ENCODE assay signal across 12 cellular contexts in the genomic region with DNA sequence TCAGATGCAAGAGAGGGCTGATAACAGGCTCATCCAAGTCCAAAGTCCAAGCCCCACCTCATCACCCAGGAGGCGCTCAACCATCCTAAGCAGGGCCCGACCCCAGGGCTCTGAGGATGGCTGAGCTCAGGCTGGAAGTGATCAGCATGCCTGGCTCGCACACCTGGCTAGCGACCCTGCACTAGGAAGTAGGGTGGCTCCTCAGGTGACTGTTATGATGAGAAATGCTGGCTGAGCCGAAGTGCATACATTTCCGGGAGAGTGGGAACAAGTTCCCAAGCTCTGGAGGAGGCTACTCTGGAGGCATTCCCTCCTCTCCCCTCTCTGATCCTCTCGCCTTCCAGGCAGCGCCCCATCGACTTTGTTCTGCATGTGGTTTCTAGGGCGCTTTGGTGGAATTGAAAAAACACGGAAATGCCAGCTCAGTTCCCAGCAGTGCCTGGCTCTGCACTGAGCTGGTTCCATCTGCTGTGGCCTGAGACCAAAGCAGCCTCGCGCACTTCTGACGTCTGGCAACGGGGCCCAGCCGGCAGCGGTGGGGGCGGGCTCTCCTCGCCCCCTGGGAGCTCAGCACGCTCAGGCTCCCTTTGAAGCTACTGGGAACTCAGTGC.
DNase-seq lines count a peak whose midpoint lies in the region; ATAC-seq, FAIRE-seq and TF ChIP-seq lines count a peak whose summit lies in the region.
"Had no signal": no experiment of that assay in that cellular context is flagged by ENCODE, and none has a peak within 500 bp of the region (broad histone marks: within the 10 kb centered on the region; RNA-seq: fewer than 3 reads in every experiment).

No MANE protein-coding gene starts in this region.

- H3K79me2 ChIP-seq in HepG2 (ENCODE audit: insufficient read depth, low read length) = no peaks in the 10 kb centered on the region

- H3K4me2 ChIP-seq in HepG2 (ENCODE audit: low read depth, low read length) = no peak overlapping the region

- TF ChIP-seq RAD21 in HepG2 (CRISPR knock-in tag; IDR thresholded peaks at IDR 0.05) = no peak

- peaks cover 91% of the 10 kb centered on the region for H3K27me3 Mint-ChIP-seq in MCF 10A (ENCODE audit: insufficient read depth, unreplicated experiment)

- H3K9ac ChIP-seq in HepG2 (ENCODE audit: insufficient read depth, low read depth, low read length) = no peak overlapping the region

- no peak overlapping the region for H2AFZ ChIP-seq in HepG2 (ENCODE audit: low read length)

- no peaks in the 10 kb centered on the region for H3K4me1 Mint-ChIP-seq in MCF 10A (ENCODE audit: insufficient read depth, unreplicated experiment)

- H3K9me3 Mint-ChIP-seq in MCF 10A (ENCODE audit: unreplicated experiment) = peaks cover 12% of the 10 kb centered on the region

- CTCF ChIA-PET in MCF 10A (lab: Yijun Ruan, JAX) (interaction anchor here (1.2 to 2.1 kb wide), 3 partner anchors 13 to 208 kb away, joined by 4 to 6 read pairs (median 6); no protein-coding TSS in a partner anchor), HepG2 (lab: Yijun Ruan, JAX; ENCODE audit: low intra/inter-chr PET ratio, low total read pairs) (no interaction called here)

- TF ChIP-seq CTCF in breast epithelium (IDR thresholded peaks at IDR 0.05) = no peak
- no peak for TF ChIP-seq CTCF in MCF 10A (IDR thresholded peaks at IDR 0.05; ENCODE audit: unreplicated experiment)
- TF ChIP-seq CTCF in esophagus muscularis mucosa (IDR thresholded peaks at IDR 0.05) = no peak
- no peak for TF ChIP-seq CTCF in HepG2 (CRISPR knock-in tag; IDR thresholded peaks at IDR 0.05)
- TF ChIP-seq CTCF in upper lobe of right lung (IDR thresholded peaks at IDR 0.05) = no peak

- no peaks in the 10 kb centered on the region for H4K20me1 ChIP-seq in HepG2 (ENCODE audit: insufficient read depth, low read length)

- no peaks in the 10 kb centered on the region for H3K36me3 ChIP-seq in breast epithelium
- no peaks in the 10 kb centered on the region for H3K36me3 ChIP-seq in esophagus muscularis mucosa
- no peaks in the 10 kb centered on the region for H3K36me3 ChIP-seq in HepG2 (replicated peaks in 1 of 2; ENCODE audit: control insufficient read depth in 1 of 2, insufficient read depth in 2 of 2, low read length in 2 of 2)
- H3K36me3 ChIP-seq in upper lobe of right lung = no peaks in the 10 kb centered on the region

- ATAC-seq in HepG2 (no peak), upper lobe of right lung (peak; percentile 42), GM18517 (IDR thresholded peaks at IDR 0.05; ENCODE audit: unreplicated experiment) (no peak)
- ATAC-seq: activated CD8-positive, alpha-beta T cell treated with anti-CD3 and anti-CD28 coated beads, Interleukin-2, amount 10 ng/mL, durations not matched to agents 7 days and 5 days had no signal

- FAIRE-seq in HepG2 (lab: Jason Lieb, UNC) = no peak
- FAIRE-seq in GM12891 (lab: Jason Lieb, UNC) = no peak
- FAIRE-seq: bronchial epithelial cell, islet of Langerhans had no signal

- H3K9me3 ChIP-seq in breast epithelium = peaks cover 9 to 13% of the 10 kb centered on the region in 2 donors
- peaks cover 0 to 9% (median 8%) of the 10 kb centered on the region in 4 donors for H3K9me3 ChIP-seq in esophagus muscularis mucosa
- H3K9me3 ChIP-seq in HepG2 (ENCODE audit: low read length) = peaks cover 7% of the 10 kb centered on the region
- peaks cover 2% of the 10 kb centered on the region for H3K9me3 ChIP-seq in upper lobe of right lung

- H3K4me3 ChIP-seq in breast epithelium (no peak overlapping the region), esophagus muscularis mucosa (no peak overlapping the region), HepG2 (replicated peaks in 1 of 3; ENCODE audit: insufficient read depth in 1 of 3, low read depth in 2 of 3, low read length in 3 of 3) (no peak overlapping the region), upper lobe of right lung (no peak overlapping the region)

- WGBS in esophagus muscularis mucosa = 44% methylated on average over 14 of the region's 20 CpGs
- WGBS in HepG2 (ENCODE audit: low lambda C conversion rate) = 41% methylated on average over 16 of the region's 20 CpGs

- BruUV-seq in MCF 10A (replicated peaks; lab: Mats Ljungman, UMichigan) (no TSS peak), HepG2 (replicated peaks; lab: Mats Ljungman, UMichigan) (no TSS peak)

- POLR2A ChIA-PET in MCF 10A (lab: Yijun Ruan, JAX) = no interaction called here
- POLR2A ChIA-PET in HepG2 (lab: Yijun Ruan, JAX) = no interaction called here

- no peak overlapping the region for H3K4me3 Mint-ChIP-seq in MCF 10A (ENCODE audit: unreplicated experiment)
- H3K4me3 Mint-ChIP-seq: activated CD8-positive, alpha-beta T cell treated with anti-CD3 and anti-CD28 coated beads, Interleukin-2, amount 10 ng/mL, durations not matched to agents 7 days and 5 days had no signal

- H3K4me1 ChIP-seq in breast epithelium = no peaks in the 10 kb centered on the region
- H3K4me1 ChIP-seq in esophagus muscularis mucosa = peaks cover 8 to 41% (median 40%) of the 10 kb centered on the region in 4 donors
- no peaks in the 10 kb centered on the region for H3K4me1 ChIP-seq in HepG2 (ENCODE audit: insufficient read depth, low read length)
- no peaks in the 10 kb centered on the region for H3K4me1 ChIP-seq in upper lobe of right lung

- in situ Hi-C loops in HepG2 (cut with HindIII; ENCODE audit: extremely low pct_ligation_motif_present, low pct_unique_long_range_greater_than_20kb) = no loop called here

- peaks cover 5% of the 10 kb centered on the region for H3K36me3 Mint-ChIP-seq in MCF 10A (ENCODE audit: insufficient read depth, unreplicated experiment)

- H3K27me3 ChIP-seq in breast epithelium (peaks cover 0 to 26% of the 10 kb centered on the region in 2 donors), esophagus muscularis mucosa (no peaks in the 10 kb centered on the region), HepG2 (ENCODE audit: control insufficient read depth in 1 of 2, insufficient read depth in 2 of 2, low read length in 2 of 2) (peaks cover 11 to 29% of the 10 kb centered on the region in 2 experiments; a peak in 4 of 5 replicates), upper lobe of right lung (peaks cover 19% of the 10 kb centered on the region)

- no peak for TF ChIP-seq EP300 in esophagus muscularis mucosa (IDR thresholded peaks at IDR 0.05)
- TF ChIP-seq EP300 in HepG2 (IDR thresholded peaks at IDR 0.05; ENCODE audit: low read depth in 2 of 2, low read length in 2 of 2) = no peak
- TF ChIP-seq EP300 in HepG2 (CRISPR knock-in tag; IDR thresholded peaks at IDR 0.05; ENCODE audit: borderline replicate concordance) = no peak

- DNase-seq in breast epithelium (ENCODE audit: low spot score in 2 of 2) (peak; percentile 24 to 44), MCF 10A (ENCODE audit: unreplicated experiment) (no peak), esophagus muscularis mucosa (ENCODE audit: extremely low spot score) (no peak), HepG2 (ENCODE audit: low spot score) (no peak), upper lobe of right lung (peak; percentile 62), NCI-H1436 (lab: John Stamatoyannopoulos, UW) (no peak), GM12891 (ENCODE audit: insufficient read length, low spot score) (no peak)
- DNase-seq: activated CD8-positive, alpha-beta T cell treated with anti-CD3 and anti-CD28 coated beads, Interleukin-2, amount 10 ng/mL, durations not matched to agents 7 days and 5 days; NCI-H2029 had no signal

- H3K27ac Mint-ChIP-seq in MCF 10A (ENCODE audit: low read depth, unreplicated experiment) = no peak overlapping the region
- H3K27ac Mint-ChIP-seq: activated CD8-positive, alpha-beta T cell treated with anti-CD3 and anti-CD28 coated beads, Interleukin-2, amount 10 ng/mL, durations not matched to agents 7 days and 5 days had no signal

- TF ChIP-seq POLR2A in breast epithelium (IDR thresholded peaks at IDR 0.05) = no peak
- TF ChIP-seq POLR2A in esophagus muscularis mucosa (IDR thresholded peaks at IDR 0.05; ENCODE audit: low read depth) = no peak
- TF ChIP-seq POLR2A in HepG2 (IDR thresholded peaks at IDR 0.05; ENCODE audit: insufficient read depth in 1 of 2, low read depth in 2 of 2, low read length in 2 of 2) = no peak
- no peak for TF ChIP-seq POLR2A in GM12891 (IDR thresholded peaks at IDR 0.05; ENCODE audit: low read depth, low read length)

- peak overlapping the region in 1 of 2 donors; percentile 43 for H3K27ac ChIP-seq in breast epithelium
- peak overlapping the region; percentile 31 to 71 (median 49) for H3K27ac ChIP-seq in esophagus muscularis mucosa (replicated peaks in 1 of 4)
- H3K27ac ChIP-seq in HepG2 (ENCODE audit: extremely low read length, insufficient read depth, low read length) = no peak overlapping the region
- no peak overlapping the region for H3K27ac ChIP-seq in upper lobe of right lung

- intact Hi-C loops in breast epithelium (cut with DNase I; ENCODE audit: low total_unique reads) (no loop called here), MCF 10A (cut with micrococcal nuclease) (no loop called here), esophagus muscularis mucosa (cut with DNase I) (no loop called here), HepG2 (cut with micrococcal nuclease; ENCODE audit: unreplicated experiment) (no loop called here), upper lobe of right lung (cut with DNase I) (no loop called here)

TF ChIP-seq in HepG2, 621 proteins besides CTCF, POLR2A, EP300 and RAD21 (continues in another document):
- TF ChIP-seq HNF4A (CRISPR knock-in tag; IDR thresholded peaks at IDR 0.05) (peak; percentile 37), ZNF180 (CRISPR knock-in tag; IDR thresholded peaks at IDR 0.05; ENCODE audit: borderline replicate concordance, low read depth) (no peak), BHLHE40 (IDR thresholded peaks at IDR 0.05; ENCODE audit: low read length) (no peak)

TF ChIP-seq in GM12891, 5 proteins besides CTCF, POLR2A, EP300 and RAD21:
- no peak for TF ChIP-seq POLR2AphosphoS5 (IDR thresholded peaks at IDR 0.05; ENCODE audit: low read depth, low read length)
- no peak for TF ChIP-seq TAF1 (IDR thresholded peaks at IDR 0.05; ENCODE audit: low read depth, low read length)
- no peak for TF ChIP-seq PAX5 (IDR thresholded peaks at IDR 0.05; ENCODE audit: insufficient read depth, low read length, severe bottlenecking)
- no peak for TF ChIP-seq POU2F2 (IDR thresholded peaks at IDR 0.05; ENCODE audit: low read depth, low read length)
- TF ChIP-seq SPI1 (IDR thresholded peaks at IDR 0.05; ENCODE audit: low read depth, low read length) = no peak

Comparison
In these comparisons a context has a peak if more than half of its experiments do, and no peak if none do; other contexts are left out.
1. DNase-seq: peak in breast epithelium (2 of 2) and upper lobe of right lung (single experiment); none in MCF 10A (single experiment), esophagus muscularis mucosa (single experiment), HepG2 (single experiment), NCI-H1436 (single experiment) and GM12891 (single experiment).
2. H3K27ac ChIP-seq: peak in esophagus muscularis mucosa (4 of 4); none in HepG2 (single experiment) and upper lobe of right lung (single experiment).